In genomic region chr19:52095172-52096014, GRCh38 we compare ENCODE assay signal across 8 cellular contexts. TPM values are rescaled to one million over a fixed set of nuclear protein-coding genes. Genes with fewer than 3 reads are reported as not detected.
A peak's percentile ranks its signal among the peaks of the same experiment; 100 is the strongest.
DNase-seq lines count a peak whose midpoint lies in the region; ATAC-seq and TF ChIP-seq lines count a peak whose summit lies in the region.

ZNF841 (minus strand) TSS chr19:52095765; CDS start chr19:52084801, 10,964 bp downstream.

- H3K36me3 Mint-ChIP-seq in CD14-positive monocyte (peaks cover 34 to 38% of the 10 kb centered on the region in 2 donors), IgD-negative memory B cell (peaks cover 23% of the 10 kb centered on the region), nephron (ENCODE audit: low read depth) (peaks cover 54% of the 10 kb centered on the region)

- H3K9me3 Mint-ChIP-seq in CD14-positive monocyte (peaks cover 67 to 97% (median 96%) of the 10 kb centered on the region in 7 donors), IgD-negative memory B cell (peaks cover 11 to 27% (median 25%) of the 10 kb centered on the region in 3 donors), nephron (peaks cover 80% of the 10 kb centered on the region)

- H3K27me3 Mint-ChIP-seq in CD14-positive monocyte (ENCODE audit: low read depth in 3 of 3) (peaks cover 7 to 11% (median 7%) of the 10 kb centered on the region in 3 donors), IgD-negative memory B cell (peaks cover 2% of the 10 kb centered on the region), nephron (ENCODE audit: low read depth) (no peaks in the 10 kb centered on the region)

- peak within 1 kb of the TSS; percentile 57 for H3K4me3 ChIP-seq in RWPE2 (ENCODE audit: severe bottlenecking)

- H3K27ac Mint-ChIP-seq in CD14-positive monocyte (peak within 1 kb of the TSS; percentile 80 to 93 (median 89)), IgD-negative memory B cell (peak within 1 kb of the TSS; percentile 59 to 96 (median 74)), nephron (peak within 1 kb of the TSS; percentile 81 to 95 (median 88))

- no peaks in the 10 kb centered on the region for H3K27me3 ChIP-seq in RWPE2 (ENCODE audit: insufficient read depth, poor library complexity, severe bottlenecking)

- peaks cover 34% of the 10 kb centered on the region for H3K36me3 ChIP-seq in RWPE2 (ENCODE audit: low read depth)

- intact Hi-C loops in CD14-positive monocyte (cut with micrococcal nuclease): no loop called here

- ATAC-seq in GM21360 (IDR thresholded peaks at IDR 0.05; ENCODE audit: unreplicated experiment): peak; percentile 95
- ATAC-seq in RWPE2 (ENCODE audit: low read depth): peak; percentile 95

- TF ChIP-seq CTCF in CD14-positive monocyte (IDR thresholded peaks at IDR 0.05) (no peak), RWPE2 (IDR thresholded peaks at IDR 0.05; ENCODE audit: poor library complexity, severe bottlenecking) (no peak), nephron (IDR thresholded peaks at IDR 0.05; ENCODE audit: unreplicated experiment in 3 of 3) (no peak)

- H3K9me3 ChIP-seq in RWPE2 (ENCODE audit: severe bottlenecking): peaks cover 26% of the 10 kb centered on the region

- H3K27ac ChIP-seq in RWPE2 (ENCODE audit: poor library complexity, severe bottlenecking): peak within 1 kb of the TSS; percentile 49

- peaks cover 3% of the 10 kb centered on the region for H3K4me1 ChIP-seq in RWPE2 (ENCODE audit: insufficient read depth, poor library complexity, severe bottlenecking)

- H3K4me3 Mint-ChIP-seq in CD14-positive monocyte (peak within 1 kb of the TSS; percentile 98 to 99), IgD-negative memory B cell (peak within 1 kb of the TSS; percentile 96 to 99 (median 96)), nephron (peak within 1 kb of the TSS; percentile 94 to 95 (median 95))

- H3K4me1 Mint-ChIP-seq in CD14-positive monocyte (peaks cover 25% of the 10 kb centered on the region), IgD-negative memory B cell (peaks cover 17 to 26% (median 19%) of the 10 kb centered on the region in 3 donors), nephron (peaks cover 13% of the 10 kb centered on the region)

- DNase-seq in CD14-positive monocyte (ENCODE audit: low spot score) (peak; percentile 70), RWPE2 (ENCODE audit: low spot score) (peak; percentile 91), fibroblast of the conjunctiva (ENCODE audit: low read depth) (peak; percentile 91)
- peak; percentile 94 for DNase-seq in activated effector memory CD4-positive, alpha-beta T cell treated with anti-CD3 and anti-CD28 coated beads, Interleukin-2, amount 50 U/mL, for 16 hours
- DNase-seq in stimulated activated naive CD4-positive, alpha-beta T cell (lab: John Stamatoyannopoulos, UW): peak; percentile 51 to 80 (median 71)

RNA-seq across cellular contexts. Expression of gene ZNF841, which starts in this region (rescaled TPM):
- under 1 TPM in 1 of 2 donors, not detected in 1; 0.42 TPM for polyA plus RNA-seq in CD14-positive monocyte
- 4.5 TPM for polyA plus RNA-seq in IgD-negative memory B cell

Comparison
In these comparisons a context has a peak if more than half of its experiments do, and no peak if none do; other contexts are left out.
1. Peak in every context shown above with its lines: DNase-seq, ATAC-seq, H3K4me3 ChIP-seq and H3K27ac ChIP-seq.
2. Peak in DNase-seq in CD14-positive monocyte; RNA of the gene not detected or under 1 TPM.